In genomic region chr21:17512245-17513213, GRCh38 we compare ENCODE assay signal across 7 cellular contexts. TPM values are rescaled to one million over a fixed set of nuclear protein-coding genes. Genes with fewer than 3 reads are reported as not detected.
A peak's percentile ranks its signal among the peaks of the same experiment; 100 is the strongest.
DNase-seq lines count a peak whose midpoint lies in the region; ATAC-seq and TF ChIP-seq lines count a peak whose summit lies in the region.

CXADR (plus strand) TSS chr21:17513043; CDS start chr21:17513130, 87 bp downstream.

- H3K27ac ChIP-seq in dorsolateral prefrontal cortex: peak within 1 kb of the TSS; percentile 73 to 96 (median 91)
- H3K27ac ChIP-seq in lung (ENCODE audit: low read depth in 1 of 2, low read length in 1 of 2): peak within 1 kb of the TSS; percentile 94

- TF ChIP-seq CTCF in dorsolateral prefrontal cortex (IDR thresholded peaks at IDR 0.05 in 54 of 56, conservative IDR thresholded peaks at IDR 0.05 in 2 of 56; ENCODE audit: low read depth in 1 of 56, partially characterized antibody in 56 of 56) (peak in 55 of 56 donors; percentile 30 to 78 (median 62)), lung (IDR thresholded peaks at IDR 0.05; ENCODE audit: control extremely low read depth, extremely low read depth) (no peak)

- no peaks in the 10 kb centered on the region for H3K36me3 ChIP-seq in lung (ENCODE audit: control insufficient read depth in 2 of 2, insufficient read depth in 2 of 2, low read length in 2 of 2)

- H3K4me3 ChIP-seq in dorsolateral prefrontal cortex (peak within 1 kb of the TSS; percentile 72 to 97 (median 84)), lung (peak within 1 kb of the TSS; percentile 44)

- DNase-seq in NCI-H2196 (lab: John Stamatoyannopoulos, UW; ENCODE audit: unreplicated experiment) (peak; percentile 95), dorsolateral prefrontal cortex (peak; percentile 59 to 91 (median 74)), lung (ENCODE audit: low spot score) (peak; percentile 86)
- peak; percentile 46 to 68 for DNase-seq in activated CD4-positive, alpha-beta T cell treated with anti-CD3 and anti-CD28 coated beads, Interleukin-2, amount 50 U/mL, for 24 hours (ENCODE audit: low read depth in 1 of 2, low spot score in 1 of 2)
- DNase-seq in stimulated activated CD8-positive, alpha-beta memory T cell treated with anti-CD3 and anti-CD28 coated beads, Interleukin-12 subunit alpha, Interleukin-12 subunit beta, amount 100 ng/mL, for 1 hour (ENCODE audit: low read depth): peak; percentile 53

- no peaks in the 10 kb centered on the region for H3K9me3 ChIP-seq in lung (ENCODE audit: control insufficient read depth in 2 of 2, insufficient read depth in 1 of 2, low read length in 1 of 2)

- H3K27me3 ChIP-seq in dorsolateral prefrontal cortex (no peaks in the 10 kb centered on the region), lung (ENCODE audit: control insufficient read depth, insufficient read depth) (no peaks in the 10 kb centered on the region)

- ATAC-seq in GM18519 (IDR thresholded peaks at IDR 0.05; ENCODE audit: low FRiP score, unreplicated experiment) (peak; percentile 90), HG03064 (IDR thresholded peaks at IDR 0.05; ENCODE audit: low read depth, unreplicated experiment) (peak; percentile 76), lung (ENCODE audit: insufficient read depth, low FRiP score) (peak; percentile 86)

- WGBS in lung, 2 donors: 1 to 2% methylated on average over 70 to 83 of the region's 83 CpGs

- H3K4me1 ChIP-seq in lung (ENCODE audit: control insufficient read depth in 2 of 2, insufficient read depth in 2 of 2, low read length in 2 of 2): peaks cover 3 to 8% of the 10 kb centered on the region in 2 donors

- intact Hi-C loops in dorsolateral prefrontal cortex (cut with DNase I): loop anchor here (5.0 to 10.0 kb wide), 5 partner anchors 40 to 125 kb away; no protein-coding TSS in a partner anchor

RNA-seq across cellular contexts. Expression of gene CXADR, which starts in this region (rescaled TPM):
- total RNA-seq in dorsolateral prefrontal cortex (10 to 100 TPM in 116 of 120 experiments, 1 to 10 TPM in 4; 5.7 to 28.6 (median 17.8) TPM), lung (10 to 100 TPM; 25.2 to 40.2 TPM)
- 10 to 100 TPM in 1 of 2 donors, 1 to 10 TPM in 1; 6.3 to 12.4 TPM for polyA plus RNA-seq in lung

Comparison
In these comparisons a context has a peak if more than half of its experiments do, and no peak if none do; other contexts are left out.
1. Peak in every context shown above with its lines: DNase-seq, ATAC-seq, H3K4me3 ChIP-seq and H3K27ac ChIP-seq.